ENCODE assay signal across 8 cellular contexts in genomic region chr11:3160252-3161031, GRCh38. TPM values are rescaled to one million over a fixed set of nuclear protein-coding genes. Genes with fewer than 3 reads are reported as not detected.
DNase-seq lines count a peak whose midpoint lies in the region; ATAC-seq lines count a peak whose summit lies in the region.

No MANE protein-coding gene starts in this region.

- WGBS in ectodermal cell, 2 experiments = 1% methylated on average over 47 to 48 of the region's 48 CpGs

- H3K9me3 ChIP-seq in ectodermal cell (ENCODE audit: control insufficient read depth, low read length) = no peaks in the 10 kb centered on the region

- peak overlapping the region; percentile 36 for H3K4me3 ChIP-seq in ectodermal cell (ENCODE audit: insufficient read depth, low read depth, low read length)

- peak overlapping the region; percentile 67 for H3K27ac ChIP-seq in ectodermal cell (ENCODE audit: insufficient read depth, low read depth, low read length, poor library complexity, severe bottlenecking)

- peaks cover 2% of the 10 kb centered on the region for H3K27me3 ChIP-seq in ectodermal cell (ENCODE audit: control insufficient read depth, insufficient read depth, low read length, poor library complexity, severe bottlenecking)

- ATAC-seq in left lobe of liver (peak; percentile 67), HG02623 (IDR thresholded peaks at IDR 0.05; ENCODE audit: unreplicated experiment) (no peak)

- DNase-seq in stimulated activated CD4-positive, alpha-beta T cell treated with anti-CD3 and anti-CD28 coated beads, Interleukin-12 subunit alpha, Interleukin-12 subunit beta, amount 100 ng/mL, for 4 hours = peak; percentile 11
- DNase-seq in stimulated activated CD4-positive, alpha-beta T cell treated with anti-CD3 and anti-CD28 coated beads, Interleukin-2, amount 100 ng/mL, for 48 hours = no peak
- DNase-seq in RPMI8226 (peak; percentile 64), left lobe of liver (ENCODE audit: low spot score) (peak; percentile 64), SIG-M5 (lab: John Stamatoyannopoulos, UW) (no peak)
- peak in 2 of 3 donors; percentile 13 to 22 for DNase-seq in stimulated activated CD4-positive, alpha-beta T cell treated with anti-CD3 and anti-CD28 coated beads, Interleukin-12 subunit alpha, Interleukin-12 subunit beta, amount 100 ng/mL, for 48 hours (ENCODE audit: low read depth in 2 of 3, low spot score in 1 of 3)

- H3K4me1 ChIP-seq in ectodermal cell (ENCODE audit: control insufficient read depth, insufficient read depth, low read length) = peaks cover 52% of the 10 kb centered on the region

- H3K36me3 ChIP-seq in ectodermal cell (ENCODE audit: control insufficient read depth, insufficient read depth, low read length) = no peaks in the 10 kb centered on the region

RNA-seq across cellular contexts. Expression of gene OSBPL5, which starts 4.7 kb away (rescaled TPM):
- polyA plus RNA-seq in ectodermal cell (2013, experiment 1 of 4) = 21.2 TPM
- 17.4 TPM for polyA plus RNA-seq in ectodermal cell (2013, experiment 2 of 4)
- 15.7 TPM for polyA plus RNA-seq in ectodermal cell (2013, experiment 3 of 4)
- 16.4 TPM for polyA plus RNA-seq in ectodermal cell (2013, experiment 4 of 4)
- 3.6 TPM for total RNA-seq in left lobe of liver

RNA-seq across cellular contexts. Expression of gene MRGPRG, which starts 58.2 kb away (rescaled TPM):
- polyA plus RNA-seq in ectodermal cell (2013, experiment 1 of 4) = not detected
- polyA plus RNA-seq in ectodermal cell (2013, experiment 2 of 4) = not detected
- not detected for polyA plus RNA-seq in ectodermal cell (2013, experiment 3 of 4)
- polyA plus RNA-seq in ectodermal cell (2013, experiment 4 of 4) = not detected
- not detected for total RNA-seq in left lobe of liver

Comparison
In these comparisons a context has a peak if more than half of its experiments do, and no peak if none do; other contexts are left out.
1. DNase-seq: peak in stimulated activated CD4-positive, alpha-beta T cell treated with anti-CD3 and anti-CD28 coated beads, Interleukin-12 subunit alpha, Interleukin-12 subunit beta, amount 100 ng/mL, for 4 hours (single experiment), RPMI8226 (single experiment), left lobe of liver (single experiment) and stimulated activated CD4-positive, alpha-beta T cell treated with anti-CD3 and anti-CD28 coated beads, Interleukin-12 subunit alpha, Interleukin-12 subunit beta, amount 100 ng/mL, for 48 hours (2 of 3); none in stimulated activated CD4-positive, alpha-beta T cell treated with anti-CD3 and anti-CD28 coated beads, Interleukin-2, amount 100 ng/mL, for 48 hours (0 of 2) and SIG-M5 (single experiment).